In genomic region chr15:88803241-88803919, GRCh38 we compare ENCODE assay signal across 2 cellular contexts.
TF ChIP-seq lines count a peak whose summit lies in the region.

ACAN (plus strand) TSS chr15:88803436; CDS start chr15:88836207, 32,771 bp downstream.

TF ChIP-seq in SK-N-SH, 30 proteins besides CTCF, POLR2A, EP300 and RAD21 (continued from another document):
- TF ChIP-seq RXRA (IDR thresholded peaks at IDR 0.05; ENCODE audit: borderline replicate concordance, low read depth) (no peak), EZH2phosphoT487 (IDR thresholded peaks at IDR 0.05; ENCODE audit: borderline replicate concordance, low read depth) (no peak), TEAD4 (IDR thresholded peaks at IDR 0.05; ENCODE audit: borderline replicate concordance, insufficient read depth) (no peak)

TF ChIP-seq in SK-N-SH treated with all-trans-retinoic acid at 6 μM for 48 hours, 23 proteins besides CTCF, POLR2A, EP300 and RAD21 (continued from another document):
- no peak for TF ChIP-seq PATZ1 (CRISPR knock-in tag; IDR thresholded peaks at IDR 0.05; ENCODE audit: borderline replicate concordance)
- no peak for TF ChIP-seq TCF4 (CRISPR knock-in tag; IDR thresholded peaks at IDR 0.05; ENCODE audit: borderline replicate concordance)
- TF ChIP-seq ZFP30 (CRISPR knock-in tag; IDR thresholded peaks at IDR 0.05): no peak
- TF ChIP-seq ZNF565 (CRISPR knock-in tag; conservative IDR thresholded peaks at IDR 0.05; ENCODE audit: low read depth): no peak
